Comparison of ENCODE assay signal across 10 cellular contexts in the genomic region with DNA sequence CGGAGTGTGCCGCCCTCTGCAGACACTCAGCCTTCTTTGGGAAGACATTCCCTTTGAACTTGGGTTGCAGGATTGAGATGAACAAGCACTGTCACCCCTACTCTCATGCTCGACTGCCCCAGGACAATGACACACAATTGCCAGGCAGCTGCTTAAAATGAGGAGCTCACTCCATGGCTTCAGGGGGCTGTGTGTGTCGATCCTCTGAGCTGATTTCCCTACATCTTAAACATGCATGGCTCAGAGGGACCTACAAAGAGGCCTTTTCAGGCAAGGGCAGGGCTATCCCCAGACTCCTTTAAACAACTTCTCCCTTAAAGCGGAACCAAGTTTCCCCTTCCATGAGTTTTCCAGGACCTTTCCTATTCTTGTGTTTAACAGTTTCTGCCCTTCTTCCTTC.
DNase-seq lines count a peak whose midpoint lies in the region; ATAC-seq and TF ChIP-seq lines count a peak whose summit lies in the region.
"Had no signal": no experiment of that assay in that cellular context is flagged by ENCODE, and none has a peak within 500 bp of the region (broad histone marks: within the 10 kb centered on the region; RNA-seq: fewer than 3 reads in every experiment).

No MANE protein-coding gene starts in this region.

- H3K9me3 ChIP-seq in AG04450 (ENCODE audit: control insufficient read depth, insufficient read depth, low read length) (no peaks in the 10 kb centered on the region), left lung (no peaks in the 10 kb centered on the region), sigmoid colon (no peaks in the 10 kb centered on the region), aorta (ENCODE audit: control insufficient read depth, low read length) (no peaks in the 10 kb centered on the region), HAP-1 (no peaks in the 10 kb centered on the region)

- TF ChIP-seq POLR2A in sigmoid colon (IDR thresholded peaks at IDR 0.05): no peak

- H3K27ac ChIP-seq in AG04450 (ENCODE audit: low read depth, low read length): peak overlapping the region; percentile 42
- peak overlapping the region; percentile 1 to 78 for H3K27ac ChIP-seq in left lung
- peak overlapping the region; percentile 81 to 90 (median 84) for H3K27ac ChIP-seq in sigmoid colon
- H3K27ac ChIP-seq in aorta (ENCODE audit: low read depth in 1 of 2, low read length in 2 of 2): peak overlapping the region in 1 of 2 donors; percentile 58

- H3K27ac Mint-ChIP-seq in brain (peak overlapping the region; percentile 20 to 94 (median 88)), CD14-positive monocyte (no peak overlapping the region)
- H3K27ac Mint-ChIP-seq: activated T-helper 2 cell treated with anti-CD3 and anti-CD28 coated beads, Interferon-gamma antibody, Interleukin-2, Interleukin-4, amounts not matched to agents 10 μg/mL and 5 μg/mL and 100 μg/mL, durations not matched to agents 14 hours and 24 hours and 36 hours had no signal

- 74 to 84% methylated on average over 5 of the region's 5 CpGs for WGBS in sigmoid colon, 2 donors
- WGBS in aorta, 2 donors: 66 to 76% methylated on average over 5 of the region's 5 CpGs

- H3K4me3 ChIP-seq in AG04450 (ENCODE audit: low read depth, low read length) (no peak overlapping the region), left lung (no peak overlapping the region), sigmoid colon (no peak overlapping the region), aorta (ENCODE audit: low read length in 2 of 2) (no peak overlapping the region), HAP-1 (no peak overlapping the region)

- POLR2A ChIA-PET in AG04450 (lab: Yijun Ruan, JAX): no interaction called here

- H3K27me3 ChIP-seq in AG04450 (ENCODE audit: control insufficient read depth, insufficient read depth, low read length): no peaks in the 10 kb centered on the region
- no peaks in the 10 kb centered on the region for H3K27me3 ChIP-seq in left lung
- H3K27me3 ChIP-seq in sigmoid colon: no peaks in the 10 kb centered on the region
- no peaks in the 10 kb centered on the region for H3K27me3 ChIP-seq in aorta (ENCODE audit: control insufficient read depth in 1 of 2, insufficient read depth in 2 of 2, low read length in 1 of 2)
- H3K27me3 ChIP-seq in HAP-1 (ENCODE audit: low read depth): no peaks in the 10 kb centered on the region; the same call in 1 of the 2 replicates

- no peak for TF ChIP-seq CTCF in AG04450 (IDR thresholded peaks at IDR 0.05; ENCODE audit: low read depth, low read length)
- TF ChIP-seq CTCF in brain (conservative IDR thresholded peaks at IDR 0.05): no peak
- TF ChIP-seq CTCF in left lung (IDR thresholded peaks at IDR 0.05): no peak
- no peak for TF ChIP-seq CTCF in sigmoid colon (IDR thresholded peaks at IDR 0.05)
- TF ChIP-seq CTCF in CD14-positive monocyte (IDR thresholded peaks at IDR 0.05): no peak

- H3K4me3 Mint-ChIP-seq in brain (peak overlapping the region in 3 of 5 experiments; percentile 22 to 43 (median 35)), CD14-positive monocyte (no peak overlapping the region)

- H3K4me1 Mint-ChIP-seq in brain: peaks cover 86% of the 10 kb centered on the region
- H3K4me1 Mint-ChIP-seq in CD14-positive monocyte: peaks cover 6% of the 10 kb centered on the region

- DNase-seq in AG04450 (ENCODE audit: low read depth, low spot score) (no peak), left lung (no peak), sigmoid colon (no peak), aorta (no peak), HAP-1 (ENCODE audit: low spot score in 2 of 2) (no peak), CD14-positive monocyte (ENCODE audit: low spot score) (no peak)
- DNase-seq: small intestine had no signal

- H3K36me3 Mint-ChIP-seq in brain (no peaks in the 10 kb centered on the region), CD14-positive monocyte (no peaks in the 10 kb centered on the region)

- H3K36me3 ChIP-seq in left lung (no peaks in the 10 kb centered on the region), sigmoid colon (no peaks in the 10 kb centered on the region), aorta (ENCODE audit: control insufficient read depth in 1 of 2, insufficient read depth in 2 of 2, low read length in 1 of 2) (no peaks in the 10 kb centered on the region), HAP-1 (replicated peaks) (no peaks in the 10 kb centered on the region)

- ATAC-seq in left lung (no peak), aorta (ENCODE audit: low FRiP score) (no peak), GM18519 (IDR thresholded peaks at IDR 0.05; ENCODE audit: low FRiP score, unreplicated experiment) (no peak)

- H3K27me3 Mint-ChIP-seq in brain: no peaks in the 10 kb centered on the region
- peaks cover 40 to 59% (median 43%) of the 10 kb centered on the region in 3 donors for H3K27me3 Mint-ChIP-seq in CD14-positive monocyte (ENCODE audit: low read depth in 3 of 3)

- intact Hi-C loops in left lung (cut with DNase I): loop anchor here in 1 of 2 donors (5.0 kb wide), 2 partner anchors 93 to 233 kb away; no protein-coding TSS in a partner anchor
- intact Hi-C loops in sigmoid colon (cut with DNase I): loop anchor here (1.0 to 5.0 kb wide), 3 partner anchors 108 to 318 kb away; a partner anchor contains a TSS
- intact Hi-C loops in aorta (cut with DNase I): loop anchor here (2.0 to 10.0 kb wide), 5 partner anchors 108 to 670 kb away; a partner anchor contains a TSS
- intact Hi-C loops in CD14-positive monocyte (cut with micrococcal nuclease): loop anchor here in 1 of 2 donors (5.0 to 10.0 kb wide), 2 partner anchors 90 to 243 kb away; no protein-coding TSS in a partner anchor

- in situ Hi-C loops in HAP-1 (cut with MboI; ENCODE audit: low sequenced_read_pairs): no loop called here

- no peak for TF ChIP-seq EP300 in sigmoid colon (IDR thresholded peaks at IDR 0.05)

- H3K4me1 ChIP-seq in left lung (peaks cover 14 to 42% of the 10 kb centered on the region in 2 donors), sigmoid colon (peaks cover 0 to 97% (median 86%) of the 10 kb centered on the region in 4 donors), aorta (ENCODE audit: control insufficient read depth in 1 of 2, insufficient read depth in 2 of 2, low read length in 2 of 2) (peaks cover 4 to 6% of the 10 kb centered on the region in 2 donors), HAP-1 (peaks cover 11% of the 10 kb centered on the region)

- CTCF ChIA-PET in AG04450 (lab: Charles Lee): interaction anchor here (0.5 to 1.7 kb wide), 7 partner anchors 9 to 233 kb away, joined by 3 to 8 read pairs (median 4); a partner anchor contains a TSS

- H3K9me3 Mint-ChIP-seq in brain: no peaks in the 10 kb centered on the region
- no peaks in the 10 kb centered on the region for H3K9me3 Mint-ChIP-seq in CD14-positive monocyte
- H3K9me3 Mint-ChIP-seq: activated T-helper 2 cell treated with anti-CD3 and anti-CD28 coated beads, Interferon-gamma antibody, Interleukin-2, Interleukin-4, amounts not matched to agents 10 μg/mL and 5 μg/mL and 100 μg/mL, durations not matched to agents 14 hours and 24 hours and 36 hours had no signal

Comparison
In these comparisons a context has a peak if more than half of its experiments do, and no peak if none do; other contexts are left out.
1. H3K27ac Mint-ChIP-seq: peak in brain (5 of 5); none in CD14-positive monocyte (0 of 7).
2. H3K4me3 Mint-ChIP-seq: peak in brain (3 of 5); none in CD14-positive monocyte (0 of 2).